Comparison of ENCODE assay signal across 25 cellular contexts in the genomic region with DNA sequence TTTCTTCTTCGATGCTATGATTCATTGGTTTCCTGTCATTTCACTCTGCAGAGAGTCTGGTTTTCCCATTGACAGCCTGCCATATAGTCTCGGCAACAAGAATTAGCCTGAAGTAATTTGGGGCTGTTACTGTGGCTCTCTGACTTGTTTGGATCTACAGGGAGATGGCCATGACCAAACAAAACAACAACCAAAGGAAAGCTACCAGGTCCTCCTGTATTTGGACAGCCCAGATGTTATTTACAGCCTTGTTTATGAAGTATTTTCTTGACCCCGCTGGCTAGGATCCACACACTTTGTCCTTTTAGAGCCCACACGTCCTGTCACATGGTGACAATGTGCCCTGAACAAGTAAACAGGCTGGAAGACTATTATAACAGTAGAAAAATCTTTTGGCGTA.
DNase-seq lines count a peak whose midpoint lies in the region; ATAC-seq and TF ChIP-seq lines count a peak whose summit lies in the region.
"Had no signal": no experiment of that assay in that cellular context is flagged by ENCODE, and none has a peak within 500 bp of the region (broad histone marks: within the 10 kb centered on the region; RNA-seq: fewer than 3 reads in every experiment).

No MANE protein-coding gene starts in this region.

- no peaks in the 10 kb centered on the region for H3K4me1 ChIP-seq in right cardiac atrium (ENCODE audit: control insufficient read depth, insufficient read depth, low read length)
- no peaks in the 10 kb centered on the region for H3K4me1 ChIP-seq in parathyroid adenoma
- no peaks in the 10 kb centered on the region for H3K4me1 ChIP-seq in ascending aorta

- H3K27me3 Mint-ChIP-seq in activated T-cell treated with anti-CD3 and anti-CD28 coated beads, Interleukin-2, amount 50 U/mL, for 4 hours (ENCODE audit: low read depth) = peaks cover 9% of the 10 kb centered on the region
- peaks cover 31% of the 10 kb centered on the region for H3K27me3 Mint-ChIP-seq in activated naive CD4-positive, alpha-beta T cell treated with anti-CD3 and anti-CD28 coated beads for 36 hours (ENCODE audit: low read depth)

- H3K4me3 Mint-ChIP-seq in activated T-cell treated with anti-CD3 and anti-CD28 coated beads, Interleukin-2, amount 50 U/mL, for 4 hours = no peak overlapping the region
- no peak overlapping the region for H3K4me3 Mint-ChIP-seq in activated naive CD4-positive, alpha-beta T cell treated with anti-CD3 and anti-CD28 coated beads for 36 hours
- H3K4me3 Mint-ChIP-seq: CD8-positive, alpha-beta T cell had no signal

- no peak overlapping the region for H3K4me2 ChIP-seq in parathyroid adenoma (ENCODE audit: low read length)

- H3K9ac ChIP-seq in parathyroid adenoma = no peak overlapping the region

- no peaks in the 10 kb centered on the region for H3K36me3 Mint-ChIP-seq in activated T-cell treated with anti-CD3 and anti-CD28 coated beads, Interleukin-2, amount 50 U/mL, for 4 hours (ENCODE audit: insufficient read depth)
- no peaks in the 10 kb centered on the region for H3K36me3 Mint-ChIP-seq in activated naive CD4-positive, alpha-beta T cell treated with anti-CD3 and anti-CD28 coated beads for 36 hours (ENCODE audit: low read depth)
- H3K36me3 Mint-ChIP-seq: CD8-positive, alpha-beta T cell had no signal

- H2AFZ ChIP-seq in parathyroid adenoma = no peak overlapping the region

- WGBS in right cardiac atrium = 60% methylated on average over 5 of the region's 5 CpGs

- no peaks in the 10 kb centered on the region for H3K36me3 ChIP-seq in parathyroid adenoma (ENCODE audit: control insufficient read depth, insufficient read depth, low read length)
- no peaks in the 10 kb centered on the region for H3K36me3 ChIP-seq in ascending aorta
- H3K36me3 ChIP-seq: SJSA1 had no signal

- no peak overlapping the region for H3K4me3 ChIP-seq in right cardiac atrium (ENCODE audit: low read length)
- H3K4me3 ChIP-seq in fibroblast of villous mesenchyme (ENCODE audit: low read depth, low read length) = no peak overlapping the region
- H3K4me3 ChIP-seq in parathyroid adenoma (ENCODE audit: low read depth, low read length) = no peak overlapping the region
- no peak overlapping the region for H3K4me3 ChIP-seq in ascending aorta
- H3K4me3 ChIP-seq: K562, SJSA1 had no signal

- intact Hi-C loops in Right ventricle myocardium superior (cut with DNase I) (no loop called here), right cardiac atrium (cut with DNase I) (no loop called here), ascending aorta (cut with DNase I) (no loop called here)
- intact Hi-C loops in activated naive CD4-positive, alpha-beta T cell treated with anti-CD3 and anti-CD28 coated beads for 36 hours (cut with micrococcal nuclease) = no loop called here

- peak; percentile 38 for ATAC-seq in Right ventricle myocardium superior (ENCODE audit: poor library complexity)
- ATAC-seq in right cardiac atrium = no peak
- ATAC-seq in activated T-cell treated with anti-CD3 and anti-CD28 coated beads, Interleukin-2, amount 50 U/mL, for 4 hours = no peak
- ATAC-seq in GM21367 (IDR thresholded peaks at IDR 0.05; ENCODE audit: unreplicated experiment) = no peak
- ATAC-seq: CD8-positive, alpha-beta T cell; HepG2; K562; Panc1 had no signal

- no peaks in the 10 kb centered on the region for H3K79me2 ChIP-seq in parathyroid adenoma

- no peak overlapping the region for H3K27ac Mint-ChIP-seq in activated naive CD4-positive, alpha-beta T cell treated with anti-CD3 and anti-CD28 coated beads for 36 hours
- H3K27ac Mint-ChIP-seq: CD8-positive, alpha-beta T cell had no signal

- CTCF ChIA-PET in activated naive CD4-positive, alpha-beta T cell treated with anti-CD3 and anti-CD28 coated beads for 36 hours (lab: Charles Lee) = no interaction called here

- no peak for TF ChIP-seq CTCF in fibroblast of villous mesenchyme (IDR thresholded peaks at IDR 0.05; ENCODE audit: insufficient read depth, low read depth, low read length)
- no peak for TF ChIP-seq CTCF in parathyroid adenoma (IDR thresholded peaks at IDR 0.05)
- no peak for TF ChIP-seq CTCF in ascending aorta (IDR thresholded peaks at IDR 0.05)

- H3K27me3 ChIP-seq in right cardiac atrium (ENCODE audit: control insufficient read depth, insufficient read depth) (no peaks in the 10 kb centered on the region), parathyroid adenoma (ENCODE audit: control insufficient read depth, insufficient read depth, low read length) (no peaks in the 10 kb centered on the region), ascending aorta (no peaks in the 10 kb centered on the region)
- H3K27me3 ChIP-seq: SJSA1 had no signal

- H3K9me3 Mint-ChIP-seq in activated T-cell treated with anti-CD3 and anti-CD28 coated beads, Interleukin-2, amount 50 U/mL, for 4 hours = peaks cover 5% of the 10 kb centered on the region
- H3K9me3 Mint-ChIP-seq in activated naive CD4-positive, alpha-beta T cell treated with anti-CD3 and anti-CD28 coated beads for 36 hours = no peaks in the 10 kb centered on the region

- H3K4me1 Mint-ChIP-seq in activated T-cell treated with anti-CD3 and anti-CD28 coated beads, Interleukin-2, amount 50 U/mL, for 4 hours (ENCODE audit: low read depth) = peaks cover 9% of the 10 kb centered on the region
- no peaks in the 10 kb centered on the region for H3K4me1 Mint-ChIP-seq in activated naive CD4-positive, alpha-beta T cell treated with anti-CD3 and anti-CD28 coated beads for 36 hours (ENCODE audit: low read depth)

- DNase-seq in Right ventricle myocardium superior = no peak
- DNase-seq in right cardiac atrium = no peak
- peak; percentile 83 for DNase-seq in fibroblast of villous mesenchyme (ENCODE audit: low read depth)
- no peak for DNase-seq in activated T-cell treated with anti-CD3 and anti-CD28 coated beads, Interleukin-2, amount 50 U/mL, for 4 hours
- no peak for DNase-seq in activated naive CD4-positive, alpha-beta T cell treated with anti-CD3 and anti-CD28 coated beads for 36 hours
- no peak for DNase-seq in ascending aorta (ENCODE audit: low spot score in 2 of 2)
- DNase-seq: AML-193; C1 segment of cervical spinal cord; CD8-positive, alpha-beta T cell; DND-41; GOT3; HCEC 1CT; NCI-H1092 treated with DMSO at 0.1 percent for 48 hours; NCI-H146; NCI-H226; NCI-H510A treated with DMSO at 0.1 percent for 48 hours; NCI-H748 treated with DMSO at 0.1 percent for 48 hours; NK-92 treated with Interleukin-12 subunit alpha and Interleukin-12 subunit beta, amount 100 ng/mL, for 24 hours had no signal

- no peaks in the 10 kb centered on the region for H3K9me3 ChIP-seq in right cardiac atrium (ENCODE audit: control insufficient read depth, low read length)
- no peaks in the 10 kb centered on the region for H3K9me3 ChIP-seq in parathyroid adenoma (ENCODE audit: control insufficient read depth, low read length)
- H3K9me3 ChIP-seq in ascending aorta = no peaks in the 10 kb centered on the region
- H3K9me3 ChIP-seq: SJSA1 had no signal

- H3K27ac ChIP-seq in right cardiac atrium (ENCODE audit: low read length) (no peak overlapping the region), parathyroid adenoma (peak overlapping the region; percentile 9), ascending aorta (no peak overlapping the region)
- H3K27ac ChIP-seq: HL-60, SJSA1 had no signal
